Comparison of ENCODE assay signal across 17 cellular contexts in the genomic region with DNA sequence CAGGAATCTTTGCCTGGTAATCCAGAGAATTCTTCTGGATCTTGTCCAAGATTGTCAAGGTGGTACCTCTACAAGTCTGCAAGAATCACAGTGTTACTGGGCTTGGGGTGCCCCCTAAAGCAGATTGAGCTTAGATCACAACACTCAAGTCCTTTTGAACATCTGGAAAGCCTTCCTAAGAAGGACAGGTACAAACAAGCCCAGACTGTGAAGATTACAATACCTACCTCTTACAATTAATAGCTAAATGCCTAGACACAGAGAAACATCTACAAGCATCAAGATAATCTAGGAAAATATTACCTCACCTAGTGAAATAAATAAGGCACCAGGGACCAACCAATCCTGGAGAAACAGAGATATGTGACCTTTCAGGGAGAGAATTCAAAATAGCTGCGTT. TPM values are rescaled to one million over a fixed set of nuclear protein-coding genes. Genes with fewer than 3 reads are reported as not detected.
DNase-seq lines count a peak whose midpoint lies in the region; ATAC-seq and TF ChIP-seq lines count a peak whose summit lies in the region.
"Had no signal": no experiment of that assay in that cellular context is flagged by ENCODE, and none has a peak within 500 bp of the region (broad histone marks: within the 10 kb centered on the region; RNA-seq: fewer than 3 reads in every experiment).

No MANE protein-coding gene starts in this region.

- no peaks in the 10 kb centered on the region for H3K9me3 ChIP-seq in body of pancreas
- no peaks in the 10 kb centered on the region for H3K9me3 ChIP-seq in hepatocyte (ENCODE audit: low read depth)
- no peaks in the 10 kb centered on the region for H3K9me3 ChIP-seq in right lobe of liver

- no peak for TF ChIP-seq CTCF in body of pancreas (IDR thresholded peaks at IDR 0.05)
- no peak for TF ChIP-seq CTCF in hepatocyte (IDR thresholded peaks at IDR 0.05; ENCODE audit: poor library complexity)
- no peak for TF ChIP-seq CTCF in right lobe of liver (IDR thresholded peaks at IDR 0.05)

- no peaks in the 10 kb centered on the region for H3K4me1 Mint-ChIP-seq in T-helper 2 cell treated with Interferon-gamma antibody and Interleukin-4, amounts not matched to agents 5 μg/mL and 100 μg/mL, for 36 hours (ENCODE audit: low read depth)
- H3K4me1 Mint-ChIP-seq: CD4-positive, CD25-positive, alpha-beta regulatory T cell had no signal

- no peaks in the 10 kb centered on the region for H4K20me1 ChIP-seq in hepatocyte (ENCODE audit: insufficient read depth, poor library complexity, severe bottlenecking)
- H4K20me1 ChIP-seq: BLaER1 treated with 17β-estradiol and CSF1 and Interleukin-3, amounts not matched to agents 10 nM and 100 nM had no signal

- intact Hi-C loops in body of pancreas (cut with DNase I): no loop called here
- intact Hi-C loops in right lobe of liver (cut with DNase I): no loop called here

- H3K27me3 ChIP-seq in body of pancreas (no peaks in the 10 kb centered on the region), hepatocyte (peaks cover 6% of the 10 kb centered on the region), right lobe of liver (no peaks in the 10 kb centered on the region)
- H3K27me3 ChIP-seq: BLaER1 treated with 17β-estradiol and CSF1 and Interleukin-3, amounts not matched to agents 10 nM and 100 nM had no signal

- no peaks in the 10 kb centered on the region for H3K36me3 ChIP-seq in body of pancreas (replicated peaks in 1 of 2; ENCODE audit: insufficient read depth in 1 of 2, low read depth in 2 of 2)
- no peaks in the 10 kb centered on the region for H3K36me3 ChIP-seq in hepatocyte (replicated peaks; ENCODE audit: insufficient read depth, low read depth)
- no peaks in the 10 kb centered on the region for H3K36me3 ChIP-seq in right lobe of liver
- H3K36me3 ChIP-seq: BLaER1 treated with 17β-estradiol and CSF1 and Interleukin-3, amounts not matched to agents 10 nM and 100 nM had no signal

- H3K4me1 ChIP-seq in body of pancreas: peaks cover 26% of the 10 kb centered on the region
- peaks cover 6% of the 10 kb centered on the region for H3K4me1 ChIP-seq in hepatocyte (ENCODE audit: insufficient read depth)
- no peaks in the 10 kb centered on the region for H3K4me1 ChIP-seq in right lobe of liver
- H3K4me1 ChIP-seq: BLaER1 treated with 17β-estradiol and CSF1 and Interleukin-3, amounts not matched to agents 10 nM and 100 nM had no signal

- ATAC-seq in body of pancreas: no peak
- ATAC-seq in right lobe of liver: no peak
- ATAC-seq: HepG2 had no signal

- TF ChIP-seq POLR2A in body of pancreas (IDR thresholded peaks at IDR 0.05) (no peak), right lobe of liver (IDR thresholded peaks at IDR 0.05) (no peak)

- WGBS in body of pancreas, 2 donors: 77 to 89% methylated on average over 1 of the region's 1 CpG
- 85% methylated on average over 1 of the region's 1 CpG for WGBS in hepatocyte (ENCODE audit: low lambda C conversion rate, missing lambda C conversion rate)
- 80% methylated on average over 1 of the region's 1 CpG for WGBS in right lobe of liver (ENCODE audit: insufficient coverage, low coverage, low lambda C conversion rate, missing lambda C conversion rate)

- peaks cover 46% of the 10 kb centered on the region for H3K27me3 Mint-ChIP-seq in T-helper 2 cell treated with Interferon-gamma antibody and Interleukin-4, amounts not matched to agents 5 μg/mL and 100 μg/mL, for 36 hours (ENCODE audit: low read depth)

- no peak overlapping the region for H3K4me3 Mint-ChIP-seq in T-helper 2 cell treated with Interferon-gamma antibody and Interleukin-4, amounts not matched to agents 5 μg/mL and 100 μg/mL, for 36 hours
- H3K4me3 Mint-ChIP-seq: CD4-positive, CD25-positive, alpha-beta regulatory T cell; HFFc6 had no signal

- H3K27ac Mint-ChIP-seq in T-helper 2 cell treated with Interferon-gamma antibody and Interleukin-4, amounts not matched to agents 5 μg/mL and 100 μg/mL, for 36 hours: no peak overlapping the region
- H3K27ac Mint-ChIP-seq: HFFc6 had no signal

- H3K9me3 Mint-ChIP-seq in T-helper 2 cell treated with Interferon-gamma antibody and Interleukin-4, amounts not matched to agents 5 μg/mL and 100 μg/mL, for 36 hours: peaks cover 11% of the 10 kb centered on the region

- DNase-seq in NCI-H2171 treated with DMSO at 0.1 percent for 48 hours (lab: John Stamatoyannopoulos, UW): peak; percentile 10
- no peak for DNase-seq in NCI-H2171 (lab: John Stamatoyannopoulos, UW)
- no peak for DNase-seq in body of pancreas
- no peak for DNase-seq in hepatocyte (ENCODE audit: low spot score)
- no peak for DNase-seq in T-helper 2 cell treated with Interferon-gamma antibody and Interleukin-4, amounts not matched to agents 5 μg/mL and 100 μg/mL, for 36 hours (ENCODE audit: low spot score)
- no peak for DNase-seq in activated CD8-positive, alpha-beta memory T cell treated with anti-CD3 and anti-CD28 coated beads, Interleukin-2, amount 50 U/mL, for 4 hours
- DNase-seq in right lobe of liver: no peak
- DNase-seq: 8988T; Calu3; CD4-positive, CD25-positive, alpha-beta regulatory T cell; DMS 273 treated with DMSO at 0.1 percent for 48 hours; HCEC 1CT; HFFc6 had no signal

- H3K36me3 Mint-ChIP-seq in T-helper 2 cell treated with Interferon-gamma antibody and Interleukin-4, amounts not matched to agents 5 μg/mL and 100 μg/mL, for 36 hours (ENCODE audit: low read depth): no peaks in the 10 kb centered on the region

- H3K4me2 ChIP-seq in hepatocyte: no peak overlapping the region
- H3K4me2 ChIP-seq: BLaER1 treated with 17β-estradiol and CSF1 and Interleukin-3, amounts not matched to agents 10 nM and 100 nM had no signal

- no peaks in the 10 kb centered on the region for H3K79me2 ChIP-seq in hepatocyte

- H3K4me3 ChIP-seq in body of pancreas (no peak overlapping the region), hepatocyte (no peak overlapping the region), right lobe of liver (no peak overlapping the region)
- H3K4me3 ChIP-seq: BLaER1 treated with 17β-estradiol and CSF1 and Interleukin-3, amounts not matched to agents 10 nM and 100 nM had no signal

- peak overlapping the region; percentile 2 to 55 (median 38) for H3K27ac ChIP-seq in body of pancreas
- H3K27ac ChIP-seq in hepatocyte: peak overlapping the region; percentile 37
- H3K27ac ChIP-seq in right lobe of liver: no peak overlapping the region
- H3K27ac ChIP-seq: BLaER1 treated with 17β-estradiol and CSF1 and Interleukin-3, amounts not matched to agents 10 nM and 100 nM had no signal

- H2AFZ ChIP-seq in hepatocyte: no peak overlapping the region

- H3K9me2 ChIP-seq in hepatocyte (replicated peaks; ENCODE audit: insufficient read depth): no peaks in the 10 kb centered on the region

RNA-seq across cellular contexts. Expression of a gene that starts 17.5 kb away (rescaled TPM):
- total RNA-seq in body of pancreas (not detected), hepatocyte (not detected in 2 replicates), right lobe of liver (not detected)
- polyA plus RNA-seq in hepatocyte: not detected in 2 replicates
- total RNA-seq: Calu3; CD4-positive, CD25-positive, alpha-beta regulatory T cell; Daoy; H4; HepG2; HFFc6 had no signal
- polyA plus RNA-seq: CD4-positive, CD25-positive, alpha-beta regulatory T cell had no signal

RNA-seq across cellular contexts. Expression of a gene that starts 49.3 kb away (rescaled TPM):
- not detected for total RNA-seq in body of pancreas
- 0.12 TPM in 1 of 2 replicates, not detected in the other for total RNA-seq in hepatocyte
- polyA plus RNA-seq in hepatocyte: 1.3 TPM in 1 of 2 replicates, not detected in the other
- total RNA-seq in right lobe of liver: not detected
- total RNA-seq: Calu3; CD4-positive, CD25-positive, alpha-beta regulatory T cell; HepG2 had no signal
- polyA plus RNA-seq: HepG2 had no signal

Comparison
In these comparisons a context has a peak if more than half of its experiments do, and no peak if none do; other contexts are left out.
1. H3K27ac ChIP-seq: peak in body of pancreas (4 of 4) and hepatocyte (single experiment); none in right lobe of liver (0 of 3).